ENCODE assay signal across 8 cellular contexts in the genomic region with DNA sequence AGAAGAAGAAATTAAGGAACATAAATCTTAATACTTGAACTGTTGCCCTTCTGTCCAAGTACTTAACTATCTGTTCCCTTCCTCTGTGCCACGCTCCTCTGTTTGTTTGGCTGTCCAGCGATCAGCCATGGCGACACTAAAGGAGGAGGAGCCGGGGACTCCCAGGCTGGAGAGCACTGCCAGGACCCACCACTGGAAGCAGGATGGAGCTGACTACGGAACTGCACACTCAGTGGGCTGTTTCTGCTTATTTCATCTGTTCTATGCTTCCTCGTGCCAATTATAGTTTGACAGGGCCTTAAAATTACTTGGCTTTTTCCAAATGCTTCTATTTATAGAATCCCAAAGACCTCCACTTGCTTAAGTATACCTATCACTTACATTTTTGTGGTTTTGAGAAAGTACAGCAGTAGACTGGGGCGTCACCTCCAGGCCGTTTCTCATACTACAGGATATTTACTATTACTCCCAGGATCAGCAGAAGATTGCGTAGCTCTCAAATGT. TPM values are rescaled to one million over a fixed set of nuclear protein-coding genes. Genes with fewer than 3 reads are reported as not detected.
DNase-seq lines count a peak whose midpoint lies in the region; ATAC-seq and TF ChIP-seq lines count a peak whose summit lies in the region.

No MANE protein-coding gene starts in this region.

- H3K4me3 Mint-ChIP-seq in endothelial cell (ENCODE audit: unreplicated experiment) (no peak overlapping the region), nephron progenitor cell (no peak overlapping the region)

- H3K36me3 Mint-ChIP-seq in endothelial cell (ENCODE audit: low read depth, unreplicated experiment) (peaks cover 4% of the 10 kb centered on the region), nephron progenitor cell (ENCODE audit: low read depth) (peaks cover 14% of the 10 kb centered on the region)

- H3K27me3 ChIP-seq in A673 (replicated peaks; ENCODE audit: insufficient read depth, low read depth, low read length, poor library complexity) (peaks cover 52% of the 10 kb centered on the region), Panc1 (ENCODE audit: control insufficient read depth, insufficient read depth, low read length) (peaks cover 9% of the 10 kb centered on the region; the same call in 1 of the 2 replicates)

- peaks cover 16% of the 10 kb centered on the region for H3K4me1 Mint-ChIP-seq in endothelial cell (ENCODE audit: unreplicated experiment)
- H3K4me1 Mint-ChIP-seq in nephron progenitor cell: peaks cover 63% of the 10 kb centered on the region

- H3K27ac ChIP-seq in A673 (ENCODE audit: low read depth, low read length, poor library complexity, severe bottlenecking) (no peak overlapping the region), Panc1 (ENCODE audit: low read length) (no peak overlapping the region)

- intact Hi-C loops in A673 (cut with micrococcal nuclease; ENCODE audit: unreplicated experiment): no loop called here
- intact Hi-C loops in Panc1 (cut with micrococcal nuclease; ENCODE audit: unreplicated experiment): no loop called here

- H3K27ac Mint-ChIP-seq in endothelial cell (ENCODE audit: unreplicated experiment): peak overlapping the region; percentile 39
- H3K27ac Mint-ChIP-seq in nephron progenitor cell: peak overlapping the region; percentile 55

- ATAC-seq in Panc1: peak; percentile 56; the same call in 1 of the 2 replicates
- no peak for ATAC-seq in HG02852 (IDR thresholded peaks at IDR 0.05; ENCODE audit: unreplicated experiment)

- H3K4me1 ChIP-seq in A673 (ENCODE audit: insufficient read depth, low read length, poor library complexity, severe bottlenecking): no peaks in the 10 kb centered on the region
- no peaks in the 10 kb centered on the region for H3K4me1 ChIP-seq in Panc1 (ENCODE audit: control insufficient read depth, insufficient read depth, low read length)

- H3K27me3 Mint-ChIP-seq in endothelial cell (ENCODE audit: unreplicated experiment) (peaks cover 2% of the 10 kb centered on the region), nephron progenitor cell (ENCODE audit: low read depth, poor library complexity) (peaks cover 7% of the 10 kb centered on the region)

- CTCF ChIA-PET in A673 (lab: Charles Lee): interaction anchor here (0.6 kb wide), 1 partner anchor 176 kb away, joined by 3 read pairs; no protein-coding TSS in a partner anchor
- CTCF ChIA-PET in Panc1 (lab: Charles Lee): no interaction called here
- CTCF ChIA-PET in GM10248 (lab: Yijun Ruan, JAX): interaction anchor here (0.6 to 6.9 kb wide), 7 partner anchors 10 to 220 kb away, joined by 3 to 41 read pairs (median 3); no protein-coding TSS in a partner anchor

- H3K9me3 Mint-ChIP-seq in endothelial cell (ENCODE audit: unreplicated experiment) (no peaks in the 10 kb centered on the region), nephron progenitor cell (peaks cover 35% of the 10 kb centered on the region)

- H3K4me3 ChIP-seq in A673 (ENCODE audit: low read depth, low read length, poor library complexity, severe bottlenecking) (no peak overlapping the region), Panc1 (ENCODE audit: low read depth in 2 of 2, low read length in 2 of 2) (no peak overlapping the region)

- peak; percentile 40; the same call in 1 of the 2 replicates for TF ChIP-seq CTCF in A673 (conservative IDR thresholded peaks at IDR 0.05; ENCODE audit: low read depth, low read length)
- TF ChIP-seq CTCF in GM12873 (IDR thresholded peaks at IDR 0.05; ENCODE audit: insufficient read depth, low read depth, low read length, missing control alignments): peak; percentile 37
- TF ChIP-seq CTCF in Panc1 (IDR thresholded peaks at IDR 0.05): no peak; the same call in 1 of the 2 replicates
- no peak for TF ChIP-seq CTCF in endothelial cell (IDR thresholded peaks at IDR 0.05; ENCODE audit: unreplicated experiment)
- TF ChIP-seq CTCF in nephron progenitor cell (IDR thresholded peaks at IDR 0.05): peak; percentile 35
- TF ChIP-seq CTCF in GM10248 (IDR thresholded peaks at IDR 0.05; ENCODE audit: control extremely low read depth, extremely low read depth, low read depth, missing control alignments): no peak

- no peaks in the 10 kb centered on the region for H3K36me3 ChIP-seq in A673 (ENCODE audit: insufficient read depth, low read length, poor library complexity, severe bottlenecking)
- no peaks in the 10 kb centered on the region for H3K36me3 ChIP-seq in Panc1 (ENCODE audit: control insufficient read depth, insufficient read depth, low read length)

- no TSS peak for BruUV-seq in A673 (replicated peaks; lab: Mats Ljungman, UMichigan)
- no TSS peak for BruUV-seq in Panc1 (replicated peaks; lab: Mats Ljungman, UMichigan)

- peak; percentile 39 for DNase-seq in A673 (ENCODE audit: low spot score)
- no peak for DNase-seq in Panc1 (ENCODE audit: low read depth, low spot score)
- peak; percentile 55 for DNase-seq in endothelial cell (ENCODE audit: low spot score)
- DNase-seq in nephron progenitor cell: peak; percentile 56
- no peak for DNase-seq in NCI-H1092 (lab: John Stamatoyannopoulos, UW)
- no peak for DNase-seq in GM10248 (ENCODE audit: extremely low spot score)

- no peaks in the 10 kb centered on the region for H3K9me3 ChIP-seq in A673 (ENCODE audit: low read depth, low read length, poor library complexity, severe bottlenecking)
- 0 out of 2 replicates have a peak, but pooled peaks cover 3% of the 10 kb centered on the region for H3K9me3 ChIP-seq in Panc1 (ENCODE audit: control insufficient read depth, insufficient read depth, low read depth, low read length)

- in situ Hi-C loops in Panc1 (cut with HindIII; ENCODE audit: low pct_unique_long_range_greater_than_20kb, low sequenced_read_pairs): no loop called here

- POLR2A ChIA-PET in A673 (lab: Charles Lee; ENCODE audit: low non-redundant PET) (no interaction called here), Panc1 (lab: Charles Lee) (no interaction called here), GM10248 (lab: Yijun Ruan, JAX) (interaction anchor here (0.7 to 2.9 kb wide), 4 partner anchors 9 to 17 kb away, joined by 3 to 14 read pairs (median 8); a partner anchor contains a TSS)

RNA-seq across cellular contexts. Expression of a gene that starts 17.1 kb away (rescaled TPM):
- total RNA-seq in A673 (2021): 0.07 and 0.37 TPM in 2 replicates
- 0.72 TPM for total RNA-seq in Panc1 (2021; ENCODE audit: unreplicated experiment)
- not detected for polyA plus RNA-seq in Panc1 (2012; ENCODE audit: insufficient read length)
- not detected for total RNA-seq in endothelial cell (ENCODE audit: unreplicated experiment)

Comparison
In these comparisons a context has a peak if more than half of its experiments do, and no peak if none do; other contexts are left out.
1. DNase-seq: peak in A673 (single experiment), endothelial cell (single experiment) and nephron progenitor cell (single experiment); none in Panc1 (single experiment), NCI-H1092 (single experiment) and GM10248 (single experiment).
2. CTCF ChIP-seq: peak in A673 (single experiment), GM12873 (single experiment) and nephron progenitor cell (single experiment); none in Panc1 (single experiment), endothelial cell (single experiment) and GM10248 (single experiment).